Comparison of ENCODE assay signal across 17 cellular contexts in genomic region chr9:68640421-68641089, GRCh38.
DNase-seq lines count a peak whose midpoint lies in the region; ATAC-seq and TF ChIP-seq lines count a peak whose summit lies in the region.
"Had no signal": no experiment of that assay in that cellular context is flagged by ENCODE, and none has a peak within 500 bp of the region (broad histone marks: within the 10 kb centered on the region; RNA-seq: fewer than 3 reads in every experiment).

No MANE protein-coding gene starts in this region.

- ATAC-seq in GM21360 (IDR thresholded peaks at IDR 0.05; ENCODE audit: unreplicated experiment) (peak; percentile 35), HG03103 (IDR thresholded peaks at IDR 0.05; ENCODE audit: low read depth, unreplicated experiment) (peak; percentile 34), T-helper 17 cell (peak; percentile 69)

- no peaks in the 10 kb centered on the region for H3K9me3 ChIP-seq in T-helper 17 cell (ENCODE audit: control insufficient read depth, low read length, poor library complexity, severe bottlenecking)
- H3K9me3 ChIP-seq: breast epithelium, prostate gland, SJCRH30 had no signal

- H3K27ac Mint-ChIP-seq in T-helper 17 cell = no peak overlapping the region
- H3K27ac Mint-ChIP-seq: endodermal cell had no signal

- H3K4me1 Mint-ChIP-seq in T-helper 17 cell = peaks cover 2% of the 10 kb centered on the region
- H3K4me1 Mint-ChIP-seq: endodermal cell had no signal

- H3K36me3 Mint-ChIP-seq in T-helper 17 cell (ENCODE audit: low read depth) = no peaks in the 10 kb centered on the region

- H3K4me3 ChIP-seq in GM12865 (ENCODE audit: low read depth, low read length) = no peak overlapping the region
- H3K4me3 ChIP-seq: breast epithelium, prostate gland, SJCRH30 had no signal

- DNase-seq in GM12865 (ENCODE audit: low read depth) = peak; percentile 75
- DNase-seq in T-helper 17 cell = no peak
- no peak for DNase-seq in ACHN
- DNase-seq in putamen (ENCODE audit: low spot score) = no peak
- DNase-seq in stimulated activated CD4-positive, alpha-beta T cell treated with anti-CD3 and anti-CD28 coated beads, Interleukin-1b, Interleukin-23, amount 100 ng/mL, for 48 hours = no peak
- DNase-seq in AG08396 (ENCODE audit: low spot score) = no peak
- DNase-seq: activated CD8-positive, alpha-beta memory T cell treated with anti-CD3 and anti-CD28 coated beads for 24 hours; activated gamma-delta T cell treated with Interleukin-2 at 50 U/mL for 16 hours; DMS53; endodermal cell; GOT3; NCI-H187 treated with DMSO at 0.1 percent for 48 hours; SJCRH30 had no signal

- in situ Hi-C loops in ACHN (cut with HindIII; ENCODE audit: low pct_ligation_motif_present, low pct_unique_long_range_greater_than_20kb, low sequenced_read_pairs) = no loop called here

- no peak for TF ChIP-seq CTCF in GM12865 (IDR thresholded peaks at IDR 0.05; ENCODE audit: insufficient read depth, low read depth, low read length, missing control alignments)

- H3K27me3 Mint-ChIP-seq in T-helper 17 cell = peaks cover 34% of the 10 kb centered on the region

- H3K4me3 Mint-ChIP-seq in T-helper 17 cell = no peak overlapping the region
- H3K4me3 Mint-ChIP-seq: endodermal cell had no signal
